ENCODE assay signal across 8 cellular contexts in the genomic region with DNA sequence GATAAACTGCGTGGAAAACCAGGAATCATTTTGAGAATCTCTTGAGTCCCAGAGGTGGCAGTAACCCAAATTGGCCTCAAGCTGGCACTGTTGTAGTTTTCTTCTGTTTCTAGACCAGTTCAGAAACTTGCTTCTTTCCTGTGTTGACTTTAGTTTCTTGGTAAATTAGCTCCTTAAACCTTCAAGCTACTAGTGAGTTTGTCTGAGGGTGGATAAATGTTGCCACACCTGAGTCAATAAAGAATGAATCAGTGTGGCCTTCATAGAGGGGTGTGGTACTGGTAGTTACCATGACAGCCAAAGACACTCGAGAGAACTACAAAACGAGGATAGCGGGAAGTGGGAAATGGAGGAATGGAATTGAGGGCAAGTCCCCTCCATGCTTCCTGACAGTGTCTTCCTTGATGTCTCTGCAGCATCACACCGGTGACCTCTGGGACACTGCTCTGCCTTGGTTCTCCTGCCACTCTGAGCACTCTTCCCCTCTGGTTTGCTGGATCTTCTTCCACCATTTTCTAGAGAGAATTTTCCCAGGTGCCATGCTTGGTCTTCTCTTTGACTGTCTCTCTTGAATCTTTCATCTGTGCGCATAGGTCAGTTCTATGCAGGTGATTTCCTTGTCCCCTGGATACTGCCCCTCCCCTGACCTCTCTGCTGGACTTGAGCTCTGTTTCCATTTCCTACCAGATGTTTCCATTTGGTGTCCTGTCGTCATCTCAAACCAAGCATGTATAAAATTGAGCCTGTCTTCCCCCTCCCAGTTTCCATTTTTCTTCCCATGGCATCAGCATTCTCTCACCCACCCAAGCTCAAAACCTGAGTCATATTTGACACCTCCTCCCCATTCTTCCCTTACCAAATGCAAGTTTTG. TPM values are rescaled to one million over a fixed set of nuclear protein-coding genes. Genes with fewer than 3 reads are reported as not detected.
DNase-seq lines count a peak whose midpoint lies in the region; ATAC-seq, FAIRE-seq and TF ChIP-seq lines count a peak whose summit lies in the region.

No MANE protein-coding gene starts in this region.

- peak overlapping the region; percentile 41 for H2AFZ ChIP-seq in keratinocyte (ENCODE audit: control insufficient read depth, low read length)

- DNase-seq in NCI-H2227 (lab: John Stamatoyannopoulos, UW; ENCODE audit: unreplicated experiment) (peak; percentile 35), NCI-H2227 treated with DMSO at 0.1 percent for 48 hours (lab: John Stamatoyannopoulos, UW) (no peak), keratinocyte (ENCODE audit: low read depth, low spot score) (no peak), type B pancreatic cell (ENCODE audit: extremely low spot score, unreplicated experiment) (no peak), mucosa of gallbladder (ENCODE audit: low spot score) (no peak)
- no peak for DNase-seq in activated T-helper 2 cell treated with anti-CD3 and anti-CD28 coated beads, Interferon-gamma antibody, Interleukin-2, Interleukin-4, amounts not matched to agents 10 μg/mL and 5 μg/mL and 100 μg/mL, durations not matched to agents 14 hours and 24 hours and 36 hours (ENCODE audit: low spot score)

- H3K27ac ChIP-seq in keratinocyte (ENCODE audit: control insufficient read depth, insufficient read depth, low read length), result peak overlapping the region; percentile 71

- TF ChIP-seq CTCF in keratinocyte (optimal IDR thresholded peaks at IDR 0.05 in 1 of 3, IDR thresholded peaks at IDR 0.05 in 1 of 3, conservative IDR thresholded peaks at IDR 0.05 in 1 of 3; ENCODE audit: extremely low read depth in 1 of 3, insufficient read depth in 2 of 3, low read length in 3 of 3), result peak; percentile 45 to 87 (median 67)
- peak; percentile 70 for TF ChIP-seq CTCF in type B pancreatic cell (conservative IDR thresholded peaks at IDR 0.05)

- dilution Hi-C loops in keratinocyte (cut with MboI; ENCODE audit: extremely low pct_ligation_motif_present, low sequenced_read_pairs), result no loop called here

- peaks cover 20% of the 10 kb centered on the region for H3K4me1 ChIP-seq in keratinocyte (ENCODE audit: control insufficient read depth, extremely low read depth, insufficient read depth, low read length)

- peak; percentile 60 for FAIRE-seq in keratinocyte (lab: Jason Lieb, UNC)

- H3K9me3 ChIP-seq in keratinocyte (ENCODE audit: control insufficient read depth, low read depth, low read length), result no peaks in the 10 kb centered on the region

- H3K9me3 Mint-ChIP-seq in IgD-negative memory B cell (no peaks in the 10 kb centered on the region), type B pancreatic cell (no peaks in the 10 kb centered on the region)
- no peaks in the 10 kb centered on the region for H3K9me3 Mint-ChIP-seq in activated T-helper 2 cell treated with anti-CD3 and anti-CD28 coated beads, Interferon-gamma antibody, Interleukin-2, Interleukin-4, amounts not matched to agents 10 μg/mL and 5 μg/mL and 100 μg/mL, durations not matched to agents 14 hours and 24 hours and 36 hours

- intact Hi-C loops in activated T-helper 2 cell treated with anti-CD3 and anti-CD28 coated beads, Interferon-gamma antibody, Interleukin-2, Interleukin-4, amounts not matched to agents 10 μg/mL and 5 μg/mL and 100 μg/mL, durations not matched to agents 14 hours and 24 hours and 36 hours (cut with micrococcal nuclease), result no loop called here

- H3K36me3 Mint-ChIP-seq in IgD-negative memory B cell, result no peaks in the 10 kb centered on the region
- no peaks in the 10 kb centered on the region for H3K36me3 Mint-ChIP-seq in activated T-helper 2 cell treated with anti-CD3 and anti-CD28 coated beads, Interferon-gamma antibody, Interleukin-2, Interleukin-4, amounts not matched to agents 10 μg/mL and 5 μg/mL and 100 μg/mL, durations not matched to agents 14 hours and 24 hours and 36 hours (ENCODE audit: low read depth)
- no peaks in the 10 kb centered on the region for H3K36me3 Mint-ChIP-seq in type B pancreatic cell

- no peaks in the 10 kb centered on the region for H3K27me3 ChIP-seq in keratinocyte (ENCODE audit: control insufficient read depth, extremely low read depth, insufficient read depth, low read length)

- H3K9me1 ChIP-seq in keratinocyte (ENCODE audit: control insufficient read depth, extremely low read depth, insufficient read depth, low read length), result peaks cover 3% of the 10 kb centered on the region

- H3K79me2 ChIP-seq in keratinocyte (ENCODE audit: control insufficient read depth, insufficient read depth, low read length), result no peaks in the 10 kb centered on the region

- no peak overlapping the region for H3K4me3 ChIP-seq in keratinocyte (ENCODE audit: control insufficient read depth in 2 of 3, extremely low read depth in 1 of 3, insufficient read depth in 2 of 3, low read depth in 1 of 3, low read length in 3 of 3)

- no peak for ATAC-seq in HG03039 (IDR thresholded peaks at IDR 0.05; ENCODE audit: unreplicated experiment)

- peak overlapping the region; percentile 39 for H3K9ac ChIP-seq in keratinocyte (ENCODE audit: control insufficient read depth, extremely low read depth, insufficient read depth, low read length)

- H3K27ac Mint-ChIP-seq in IgD-negative memory B cell, result peak overlapping the region; percentile 4 to 76 (median 10)
- peak overlapping the region; percentile 2 for H3K27ac Mint-ChIP-seq in activated T-helper 2 cell treated with anti-CD3 and anti-CD28 coated beads, Interferon-gamma antibody, Interleukin-2, Interleukin-4, amounts not matched to agents 10 μg/mL and 5 μg/mL and 100 μg/mL, durations not matched to agents 14 hours and 24 hours and 36 hours
- H3K27ac Mint-ChIP-seq in type B pancreatic cell, result peak overlapping the region; percentile 72

- H4K20me1 ChIP-seq in keratinocyte (ENCODE audit: control insufficient read depth, extremely low read depth, insufficient read depth, low read length), result no peaks in the 10 kb centered on the region

- H3K4me3 Mint-ChIP-seq in IgD-negative memory B cell, result peak overlapping the region in 3 of 4 donors; percentile 6 to 78 (median 48)
- H3K4me3 Mint-ChIP-seq in activated T-helper 2 cell treated with anti-CD3 and anti-CD28 coated beads, Interferon-gamma antibody, Interleukin-2, Interleukin-4, amounts not matched to agents 10 μg/mL and 5 μg/mL and 100 μg/mL, durations not matched to agents 14 hours and 24 hours and 36 hours (ENCODE audit: low read depth), result no peak overlapping the region
- peak overlapping the region; percentile 34 for H3K4me3 Mint-ChIP-seq in type B pancreatic cell

- no peaks in the 10 kb centered on the region for H3K27me3 Mint-ChIP-seq in IgD-negative memory B cell
- H3K27me3 Mint-ChIP-seq in activated T-helper 2 cell treated with anti-CD3 and anti-CD28 coated beads, Interferon-gamma antibody, Interleukin-2, Interleukin-4, amounts not matched to agents 10 μg/mL and 5 μg/mL and 100 μg/mL, durations not matched to agents 14 hours and 24 hours and 36 hours (ENCODE audit: low read depth), result no peaks in the 10 kb centered on the region
- no peaks in the 10 kb centered on the region for H3K27me3 Mint-ChIP-seq in type B pancreatic cell

- peak overlapping the region; percentile 56 for H3K4me2 ChIP-seq in keratinocyte (ENCODE audit: control insufficient read depth, extremely low read depth, insufficient read depth, low read depth, low read length)

- H3K4me1 Mint-ChIP-seq in IgD-negative memory B cell, result peaks cover 34 to 55% (median 45%) of the 10 kb centered on the region in 3 donors
- peaks cover 23% of the 10 kb centered on the region for H3K4me1 Mint-ChIP-seq in activated T-helper 2 cell treated with anti-CD3 and anti-CD28 coated beads, Interferon-gamma antibody, Interleukin-2, Interleukin-4, amounts not matched to agents 10 μg/mL and 5 μg/mL and 100 μg/mL, durations not matched to agents 14 hours and 24 hours and 36 hours (ENCODE audit: low read depth)
- peaks cover 19% of the 10 kb centered on the region for H3K4me1 Mint-ChIP-seq in type B pancreatic cell (ENCODE audit: unreplicated experiment)

- H3K36me3 ChIP-seq in keratinocyte (ENCODE audit: control insufficient read depth in 2 of 2, extremely low read depth in 1 of 2, insufficient read depth in 2 of 2, low read length in 2 of 2), result peaks cover 0 to 1% of the 10 kb centered on the region in 2 experiments

RNA-seq across cellular contexts. Expression of gene POLD4, which starts 7.2 kb away (rescaled TPM):
- polyA plus RNA-seq in IgD-negative memory B cell, result 384 TPM
- 41.1 and 50.1 TPM in 2 replicates for total RNA-seq in activated T-helper 2 cell treated with anti-CD3 and anti-CD28 coated beads, Interferon-gamma antibody, Interleukin-2, Interleukin-4, amounts not matched to agents 10 μg/mL and 5 μg/mL and 100 μg/mL, durations not matched to agents 14 hours and 24 hours and 36 hours
- polyA plus RNA-seq in keratinocyte, result 35.7 to 60.9 TPM (median 43.3 TPM) in 3 replicates
- polyA plus RNA-seq in keratinocyte (2011; ENCODE audit: low read depth), result 6.0 TPM
- polyA plus RNA-seq in keratinocyte (2011; cell fraction: cytosol; rRNA removed), result 46.0 and 102 TPM in 2 replicates
- 62.8 and 80.0 TPM in 2 replicates for polyA plus RNA-seq in keratinocyte (2011; cell fraction: nucleus; rRNA removed)
- 71.4 and 79.2 TPM in 2 replicates for polyA plus RNA-seq in keratinocyte (2012; ENCODE audit: low replicate concordance)
- polyA minus RNA-seq in keratinocyte, result 8.5 to 13.1 TPM (median 9.6 TPM) in 3 replicates
- polyA minus RNA-seq in keratinocyte (2011; cell fraction: cytosol; rRNA and poly(A)+ RNA removed), result 37.6 TPM
- 15.4 and 16.5 TPM in 2 replicates for polyA minus RNA-seq in keratinocyte (2011; cell fraction: nucleus; rRNA and poly(A)+ RNA removed)
- total RNA-seq in type B pancreatic cell (ENCODE audit: low replicate concordance), result 15.0 and 29.4 TPM in 2 replicates
- 87.5 TPM for total RNA-seq in mucosa of gallbladder

RNA-seq across cellular contexts. Expression of gene CLCF1, which starts 27.2 kb away (rescaled TPM):
- polyA plus RNA-seq in IgD-negative memory B cell, result 5.1 TPM
- 2.9 and 3.0 TPM in 2 replicates for total RNA-seq in activated T-helper 2 cell treated with anti-CD3 and anti-CD28 coated beads, Interferon-gamma antibody, Interleukin-2, Interleukin-4, amounts not matched to agents 10 μg/mL and 5 μg/mL and 100 μg/mL, durations not matched to agents 14 hours and 24 hours and 36 hours
- 2.2 to 4.9 TPM (median 2.7 TPM) in 3 replicates for polyA plus RNA-seq in keratinocyte
- 0.32 TPM for polyA plus RNA-seq in keratinocyte (2011; ENCODE audit: low read depth)
- 2.5 and 2.6 TPM in 2 replicates for polyA plus RNA-seq in keratinocyte (2011; cell fraction: cytosol; rRNA removed)
- 9.3 and 10.6 TPM in 2 replicates for polyA plus RNA-seq in keratinocyte (2011; cell fraction: nucleus; rRNA removed)
- 2.0 and 2.9 TPM in 2 replicates for polyA plus RNA-seq in keratinocyte (2012; ENCODE audit: low replicate concordance)
- polyA minus RNA-seq in keratinocyte, result 2.9 to 3.3 TPM (median 3.1 TPM) in 3 replicates
- 5.0 TPM for polyA minus RNA-seq in keratinocyte (2011; cell fraction: cytosol; rRNA and poly(A)+ RNA removed)
- polyA minus RNA-seq in keratinocyte (2011; cell fraction: nucleus; rRNA and poly(A)+ RNA removed), result 2.3 and 2.4 TPM in 2 replicates
- total RNA-seq in type B pancreatic cell (ENCODE audit: low replicate concordance), result 3.2 and 6.7 TPM in 2 replicates
- 4.0 TPM for total RNA-seq in mucosa of gallbladder

RNA-seq across cellular contexts. Expression of gene SSH3, which starts 42.9 kb away (rescaled TPM):
- polyA plus RNA-seq in IgD-negative memory B cell, result 5.5 TPM
- 12.1 and 16.2 TPM in 2 replicates for total RNA-seq in activated T-helper 2 cell treated with anti-CD3 and anti-CD28 coated beads, Interferon-gamma antibody, Interleukin-2, Interleukin-4, amounts not matched to agents 10 μg/mL and 5 μg/mL and 100 μg/mL, durations not matched to agents 14 hours and 24 hours and 36 hours
- polyA plus RNA-seq in keratinocyte, result 20.5 to 39.2 TPM (median 24.8 TPM) in 3 replicates
- polyA plus RNA-seq in keratinocyte (2011; ENCODE audit: low read depth), result 11.2 TPM
- polyA plus RNA-seq in keratinocyte (2011; cell fraction: cytosol; rRNA removed), result 12.1 and 25.9 TPM in 2 replicates
- 55.6 and 73.3 TPM in 2 replicates for polyA plus RNA-seq in keratinocyte (2011; cell fraction: nucleus; rRNA removed)
- polyA plus RNA-seq in keratinocyte (2012; ENCODE audit: low replicate concordance), result 42.9 and 52.4 TPM in 2 replicates
- 22.4 to 37.8 TPM (median 30.0 TPM) in 3 replicates for polyA minus RNA-seq in keratinocyte
- polyA minus RNA-seq in keratinocyte (2011; cell fraction: cytosol; rRNA and poly(A)+ RNA removed), result 49.9 TPM
- polyA minus RNA-seq in keratinocyte (2011; cell fraction: nucleus; rRNA and poly(A)+ RNA removed), result 29.0 and 32.8 TPM in 2 replicates
- total RNA-seq in type B pancreatic cell (ENCODE audit: low replicate concordance), result 32.0 and 40.9 TPM in 2 replicates
- total RNA-seq in mucosa of gallbladder, result 107 TPM

RNA-seq across cellular contexts. Expression of gene RAD9A, which starts 45.6 kb away (rescaled TPM):
- polyA plus RNA-seq in IgD-negative memory B cell (12.0 TPM), keratinocyte (5.7 to 8.5 TPM (median 8.0 TPM) in 3 replicates)
- total RNA-seq in activated T-helper 2 cell treated with anti-CD3 and anti-CD28 coated beads, Interferon-gamma antibody, Interleukin-2, Interleukin-4, amounts not matched to agents 10 μg/mL and 5 μg/mL and 100 μg/mL, durations not matched to agents 14 hours and 24 hours and 36 hours, result 32.1 and 34.1 TPM in 2 replicates
- polyA plus RNA-seq in keratinocyte (2011; ENCODE audit: low read depth), result 3.6 TPM
- polyA plus RNA-seq in keratinocyte (2011; cell fraction: cytosol; rRNA removed), result 3.2 and 5.2 TPM in 2 replicates
- 19.1 and 25.4 TPM in 2 replicates for polyA plus RNA-seq in keratinocyte (2011; cell fraction: nucleus; rRNA removed)
- 7.3 and 15.1 TPM in 2 replicates for polyA plus RNA-seq in keratinocyte (2012; ENCODE audit: low replicate concordance)
- 2.9 to 5.4 TPM (median 4.6 TPM) in 3 replicates for polyA minus RNA-seq in keratinocyte
- 9.2 TPM for polyA minus RNA-seq in keratinocyte (2011; cell fraction: cytosol; rRNA and poly(A)+ RNA removed)
- polyA minus RNA-seq in keratinocyte (2011; cell fraction: nucleus; rRNA and poly(A)+ RNA removed), result 6.5 and 8.2 TPM in 2 replicates
- total RNA-seq in type B pancreatic cell (ENCODE audit: low replicate concordance) (29.5 and 41.2 TPM in 2 replicates), mucosa of gallbladder (45.0 TPM)

RNA-seq across cellular contexts. Expression of gene PPP1CA, which starts 55.5 kb away (rescaled TPM):
- 546 TPM for polyA plus RNA-seq in IgD-negative memory B cell
- 250 and 262 TPM in 2 replicates for total RNA-seq in activated T-helper 2 cell treated with anti-CD3 and anti-CD28 coated beads, Interferon-gamma antibody, Interleukin-2, Interleukin-4, amounts not matched to agents 10 μg/mL and 5 μg/mL and 100 μg/mL, durations not matched to agents 14 hours and 24 hours and 36 hours
- 122 to 235 TPM (median 129 TPM) in 3 replicates for polyA plus RNA-seq in keratinocyte
- polyA plus RNA-seq in keratinocyte (2011; ENCODE audit: low read depth), result 74.6 TPM
- 94.3 and 169 TPM in 2 replicates for polyA plus RNA-seq in keratinocyte (2011; cell fraction: cytosol; rRNA removed)
- 65.5 and 68.2 TPM in 2 replicates for polyA plus RNA-seq in keratinocyte (2011; cell fraction: nucleus; rRNA removed)
- polyA plus RNA-seq in keratinocyte (2012; ENCODE audit: low replicate concordance), result 94.0 and 183 TPM in 2 replicates
- 120 to 247 TPM (median 124 TPM) in 3 replicates for polyA minus RNA-seq in keratinocyte
- polyA minus RNA-seq in keratinocyte (2011; cell fraction: cytosol; rRNA and poly(A)+ RNA removed), result 118 TPM
- polyA minus RNA-seq in keratinocyte (2011; cell fraction: nucleus; rRNA and poly(A)+ RNA removed), result 28.2 and 28.8 TPM in 2 replicates
- total RNA-seq in type B pancreatic cell (ENCODE audit: low replicate concordance), result 137 TPM in 2 replicates
- 140 TPM for total RNA-seq in mucosa of gallbladder

Comparison
In these comparisons a context has a peak if more than half of its experiments do, and no peak if none do; other contexts are left out.
1. H3K27ac Mint-ChIP-seq: peak in every context shown above with its lines; median percentile 72 in type B pancreatic cell; 10 in IgD-negative memory B cell; 2 in activated T-helper 2 cell treated with anti-CD3 and anti-CD28 coated beads, Interferon-gamma antibody, Interleukin-2, Interleukin-4, amounts not matched to agents 10 μg/mL and 5 μg/mL and 100 μg/mL, durations not matched to agents 14 hours and 24 hours and 36 hours.